In the genomic region with DNA sequence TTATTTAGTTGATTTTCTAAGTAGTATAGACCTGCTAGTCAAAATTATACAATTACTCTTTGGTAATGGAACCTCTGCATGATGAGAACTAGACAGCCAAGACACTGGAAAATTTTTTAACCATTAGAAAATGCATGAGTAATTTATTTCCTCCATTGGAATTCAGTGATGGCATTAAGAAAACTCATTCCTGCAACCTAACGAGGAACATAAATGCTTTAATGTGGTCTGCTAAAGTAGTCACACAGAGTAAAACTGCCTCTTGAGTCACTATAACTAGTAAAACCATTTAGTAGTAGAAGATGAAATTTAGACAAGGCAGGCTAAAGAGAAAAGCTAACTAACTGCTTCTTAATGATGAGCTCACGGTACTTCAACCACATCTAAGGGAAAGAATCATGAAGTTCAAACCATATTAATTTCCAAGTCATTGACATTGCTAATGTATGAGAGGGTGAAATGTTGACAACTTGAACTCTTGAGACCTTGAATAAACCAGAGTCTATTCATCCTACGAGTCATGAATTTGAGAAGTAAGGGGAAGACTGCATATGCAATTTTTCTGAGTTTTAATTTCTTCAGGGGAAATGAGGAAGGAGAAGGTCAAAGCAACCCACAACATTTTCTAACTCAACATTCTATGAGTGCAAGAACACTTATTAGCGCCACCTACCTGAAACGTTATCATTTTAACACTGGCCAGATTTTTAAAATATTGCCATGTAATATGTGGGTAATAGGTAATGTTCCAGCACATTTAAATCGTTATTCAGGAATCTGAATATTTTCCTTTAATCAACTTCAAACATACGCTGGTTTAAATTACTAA, we compare ENCODE assay signal across 9 cellular contexts.
A peak's percentile ranks its signal among the peaks of the same experiment; 100 is the strongest.
DNase-seq lines count a peak whose midpoint lies in the region; ATAC-seq and TF ChIP-seq lines count a peak whose summit lies in the region.
"Had no signal": no experiment of that assay in that cellular context is flagged by ENCODE, and none has a peak within 500 bp of the region (broad histone marks: within the 10 kb centered on the region; RNA-seq: fewer than 3 reads in every experiment).

No MANE protein-coding gene starts in this region.

- dilution Hi-C loops in mammary epithelial cell (cut with HindIII; ENCODE audit: low sequenced_read_pairs), result no loop called here

- H3K27me3 Mint-ChIP-seq in naive thymus-derived CD8-positive, alpha-beta T cell, result peaks cover 0 to 7% (median 5%) of the 10 kb centered on the region in 5 donors

- in situ Hi-C loops in mammary epithelial cell (cut with MboI; ENCODE audit: low sequenced_read_pairs in 2 of 2), result loop anchor here (25.0 kb wide), 2 partner anchors 163 to 488 kb away; no protein-coding TSS in a partner anchor

- H3K27ac Mint-ChIP-seq in naive thymus-derived CD8-positive, alpha-beta T cell, result no peak overlapping the region
- H3K27ac Mint-ChIP-seq: B cell had no signal

- no peak overlapping the region for H2BK12ac ChIP-seq in trophoblast cell (ENCODE audit: low read length)

- no peak overlapping the region for H3K14ac ChIP-seq in trophoblast cell (ENCODE audit: low read length)

- H3K4me1 ChIP-seq in mammary epithelial cell (ENCODE audit: insufficient read depth, low read length), result peaks cover 16% of the 10 kb centered on the region
- peaks cover 0 to 5% of the 10 kb centered on the region in 2 experiments for H3K4me1 ChIP-seq in trophoblast cell (ENCODE audit: control insufficient read depth in 1 of 2, insufficient read depth in 2 of 2, low read length in 2 of 2)

- no peak overlapping the region for H2BK120ac ChIP-seq in trophoblast cell (ENCODE audit: insufficient read depth, low read length, poor library complexity)

- H3K9ac ChIP-seq in mammary epithelial cell (ENCODE audit: insufficient read depth, low read length) (no peak overlapping the region), trophoblast cell (ENCODE audit: low read length) (no peak overlapping the region)

- CTCF ChIA-PET in mammary epithelial cell (lab: Charles Lee; ENCODE audit: low non-redundant PET), result interaction anchor here (0.6 kb wide), 2 partner anchors 104 to 985 kb away, joined by 3 to 4 read pairs; no protein-coding TSS in a partner anchor

- H3K4me1 Mint-ChIP-seq in naive thymus-derived CD8-positive, alpha-beta T cell, result peaks cover 3 to 17% (median 13%) of the 10 kb centered on the region in 4 donors
- H3K4me1 Mint-ChIP-seq: B cell had no signal

- H3K36me3 Mint-ChIP-seq in naive thymus-derived CD8-positive, alpha-beta T cell, result no peaks in the 10 kb centered on the region

- no peak overlapping the region for H3K18ac ChIP-seq in trophoblast cell (ENCODE audit: low read length)

- H4K20me1 ChIP-seq in mammary epithelial cell (ENCODE audit: insufficient read depth, low read length), result no peaks in the 10 kb centered on the region

- no peak overlapping the region for H2AK5ac ChIP-seq in trophoblast cell (ENCODE audit: low read length)

- no peak overlapping the region for H3K4me3 Mint-ChIP-seq in naive thymus-derived CD8-positive, alpha-beta T cell
- H3K4me3 Mint-ChIP-seq: B cell had no signal

- H3K4me2 ChIP-seq in mammary epithelial cell (ENCODE audit: insufficient read depth, low read depth, low read length), result peak overlapping the region; percentile 5
- no peak overlapping the region for H3K4me2 ChIP-seq in trophoblast cell (ENCODE audit: low read length)

- no peak overlapping the region for H3K23ac ChIP-seq in trophoblast cell (ENCODE audit: low read length)

- no TSS peak for BruUV-seq in mammary epithelial cell (replicated peaks; lab: Mats Ljungman, UMichigan)

- H3K36me3 ChIP-seq in mammary epithelial cell (ENCODE audit: insufficient read depth, low read length), result no peaks in the 10 kb centered on the region
- H3K36me3 ChIP-seq in trophoblast cell (ENCODE audit: control insufficient read depth in 1 of 2, insufficient read depth in 2 of 2, low read length in 2 of 2), result no peaks in the 10 kb centered on the region

- no peak for ATAC-seq in naive thymus-derived CD8-positive, alpha-beta T cell

- POLR2A ChIA-PET in naive thymus-derived CD8-positive, alpha-beta T cell (lab: Charles Lee), result no interaction called here

- H3K4me3 ChIP-seq in mammary epithelial cell (replicated peaks in 1 of 3; ENCODE audit: insufficient read depth in 1 of 3, low read depth in 2 of 3, low read length in 3 of 3) (no peak overlapping the region), trophoblast cell (ENCODE audit: low read depth, low read length) (no peak overlapping the region)

- DNase-seq in NCI-H748 (lab: John Stamatoyannopoulos, UW; ENCODE audit: unreplicated experiment) (peak; percentile 7), NCI-H748 treated with DMSO at 0.1 percent for 48 hours (lab: John Stamatoyannopoulos, UW) (no peak), M059J (ENCODE audit: low read depth) (peak; percentile 98), mammary epithelial cell (peak; percentile 84), trophoblast cell (peak; percentile 9 to 86), retina (no peak), OCI-M2 (lab: John Stamatoyannopoulos, UW; ENCODE audit: unreplicated experiment) (no peak)
- no peak for DNase-seq in naive thymus-derived CD8-positive, alpha-beta T cell

- intact Hi-C loops in mammary epithelial cell (cut with micrococcal nuclease), result loop anchor here (1.0 to 10.0 kb wide), 3 partner anchors 142 to 701 kb away; partner anchors contain the start of gene RFX3

- no peaks in the 10 kb centered on the region for H3K27me3 ChIP-seq in mammary epithelial cell (ENCODE audit: insufficient read depth, low read length)
- no peaks in the 10 kb centered on the region for H3K27me3 ChIP-seq in trophoblast cell (ENCODE audit: insufficient read depth, low read length)

- peak; percentile 19 to 41 for TF ChIP-seq CTCF in mammary epithelial cell (conservative IDR thresholded peaks at IDR 0.05 in 1 of 2, IDR thresholded peaks at IDR 0.05 in 1 of 2; ENCODE audit: extremely low read depth in 1 of 2, insufficient read depth in 1 of 2, low read depth in 1 of 2, low read length in 2 of 2)

- H2AFZ ChIP-seq in mammary epithelial cell (ENCODE audit: low read depth, low read length), result no peak overlapping the region
- no peak overlapping the region for H2AFZ ChIP-seq in trophoblast cell (ENCODE audit: insufficient read depth, low read length, poor library complexity)

- H3K79me2 ChIP-seq in mammary epithelial cell (ENCODE audit: insufficient read depth, low read length) (no peaks in the 10 kb centered on the region), trophoblast cell (ENCODE audit: control insufficient read depth, insufficient read depth, low read length, poor library complexity) (no peaks in the 10 kb centered on the region)

- no peak overlapping the region for H4K8ac ChIP-seq in trophoblast cell (ENCODE audit: low read depth, low read length)

- H2BK5ac ChIP-seq in trophoblast cell (ENCODE audit: low read depth, low read length, poor library complexity), result no peak overlapping the region

- H3K27ac ChIP-seq in mammary epithelial cell (ENCODE audit: insufficient read depth, low read depth, low read length) (no peak overlapping the region), trophoblast cell (ENCODE audit: low read depth, low read length) (no peak overlapping the region)

- WGBS in mammary epithelial cell (ENCODE audit: low coverage, missing lambda C conversion rate), result 44% methylated on average over 7 of the region's 7 CpGs
- WGBS in trophoblast cell (ENCODE audit: extremely low coverage, insufficient coverage, insufficient read length), result no CpG with 5 or more reads among the region's 7 CpGs

- H3K4ac ChIP-seq in trophoblast cell (ENCODE audit: low read depth, low read length), result no peak overlapping the region

- H3K9me3 ChIP-seq in mammary epithelial cell (replicated peaks; ENCODE audit: insufficient read depth, low read length), result no peaks in the 10 kb centered on the region
- H3K9me3 ChIP-seq in trophoblast cell (ENCODE audit: insufficient read depth, low read depth, low read length), result no peaks in the 10 kb centered on the region

- H3K79me1 ChIP-seq in trophoblast cell (ENCODE audit: low read length), result no peaks in the 10 kb centered on the region

- no peaks in the 10 kb centered on the region for H3K9me3 Mint-ChIP-seq in naive thymus-derived CD8-positive, alpha-beta T cell

- H4K12ac ChIP-seq in trophoblast cell (ENCODE audit: low read depth, low read length), result no peak overlapping the region

- no peak overlapping the region for H4K91ac ChIP-seq in trophoblast cell (ENCODE audit: low read depth, low read length)

Comparison
In these comparisons a context has a peak if more than half of its experiments do, and no peak if none do; other contexts are left out.
1. DNase-seq: peak in NCI-H748 (single experiment), M059J (single experiment), mammary epithelial cell (single experiment) and trophoblast cell (2 of 2); none in NCI-H748 treated with DMSO at 0.1 percent for 48 hours (single experiment), naive thymus-derived CD8-positive, alpha-beta T cell (0 of 10), retina (single experiment) and OCI-M2 (single experiment).